ENCODE assay signal across 1 cellular context in genomic region chr15:34038404-34039179, GRCh38.
TF ChIP-seq lines count a peak whose summit lies in the region.

No MANE protein-coding gene starts in this region.

TF ChIP-seq in HepG2, 621 proteins besides CTCF, POLR2A, EP300 and RAD21 (continued from another document):
- TF ChIP-seq GABPB1 (CRISPR knock-in tag; IDR thresholded peaks at IDR 0.05) (peak; percentile 71), ZNF496 (CRISPR knock-in tag; IDR thresholded peaks at IDR 0.05; ENCODE audit: insufficient replicate concordance) (no peak), ARID4A (CRISPR knock-in tag; IDR thresholded peaks at IDR 0.05; ENCODE audit: borderline replicate concordance) (peak; percentile 54; the same call in 1 of the 2 replicates), ZSCAN5A (CRISPR knock-in tag; IDR thresholded peaks at IDR 0.05; ENCODE audit: borderline replicate concordance) (0 out of 2 replicates have a peak, but pooled peaks have one; percentile 42), PAX8 (CRISPR knock-in tag; IDR thresholded peaks at IDR 0.05; ENCODE audit: borderline replicate concordance) (no peak), NFKB2 (CRISPR knock-in tag; IDR thresholded peaks at IDR 0.05; ENCODE audit: borderline replicate concordance) (peak; percentile 69; the same call in 1 of the 2 replicates), THAP9 (CRISPR knock-in tag; IDR thresholded peaks at IDR 0.05; ENCODE audit: borderline replicate concordance) (no peak), HDAC1 (CRISPR knock-in tag; IDR thresholded peaks at IDR 0.05) (peak; percentile 54), ZFP90 (CRISPR knock-in tag; IDR thresholded peaks at IDR 0.05; ENCODE audit: borderline replicate concordance) (peak; percentile 49; the same call in 1 of the 2 replicates), MIER3 (CRISPR knock-in tag; IDR thresholded peaks at IDR 0.05; ENCODE audit: borderline replicate concordance) (no peak), ZNF850 (CRISPR knock-in tag; conservative IDR thresholded peaks at IDR 0.05) (peak; percentile 73; the same call in 1 of the 2 replicates), ZBTB38 (CRISPR knock-in tag; IDR thresholded peaks at IDR 0.05) (peak; percentile 34; the same call in 1 of the 2 replicates), ZNF256 (CRISPR knock-in tag; conservative IDR thresholded peaks at IDR 0.05) (no peak), SIN3A (IDR thresholded peaks at IDR 0.05; ENCODE audit: borderline replicate concordance, low read depth, low read length) (peak; percentile 48; the same call in 1 of the 2 replicates), ZNF577 (CRISPR knock-in tag; IDR thresholded peaks at IDR 0.05; ENCODE audit: borderline replicate concordance, low read depth) (no peak), SOX5 (CRISPR knock-in tag; IDR thresholded peaks at IDR 0.05; ENCODE audit: borderline replicate concordance) (0 out of 2 replicates have a peak, but pooled peaks have one; percentile 23), ZNF777 (CRISPR knock-in tag; IDR thresholded peaks at IDR 0.05) (peak; percentile 36; the same call in 1 of the 2 replicates), MAX (IDR thresholded peaks at IDR 0.05) (peak; percentile 91), SMARCC2 (IDR thresholded peaks at IDR 0.05) (no peak), ZNF709 (CRISPR knock-in tag; IDR thresholded peaks at IDR 0.05) (0 out of 2 replicates have a peak, but pooled peaks have one; percentile 54), PHF8 (CRISPR knock-in tag; IDR thresholded peaks at IDR 0.05) (peak; percentile 85), ZFP36L2 (CRISPR knock-in tag; IDR thresholded peaks at IDR 0.05) (no peak)
